ENCODE assay signal across 22 cellular contexts in genomic region chr3:138542977-138543376, GRCh38. TPM values are rescaled to one million over a fixed set of nuclear protein-coding genes. Genes with fewer than 3 reads are reported as not detected.
A peak's percentile ranks its signal among the peaks of the same experiment; 100 is the strongest.
DNase-seq lines count a peak whose midpoint lies in the region; ATAC-seq and TF ChIP-seq lines count a peak whose summit lies in the region.
"Had no signal": no experiment of that assay in that cellular context is flagged by ENCODE, and none has a peak within 500 bp of the region (broad histone marks: within the 10 kb centered on the region; RNA-seq: fewer than 3 reads in every experiment).

No MANE protein-coding gene starts in this region.

- H3K4me1 ChIP-seq in endodermal cell (ENCODE audit: control insufficient read depth, insufficient read depth, low read length) (no peaks in the 10 kb centered on the region), neuronal stem cell (ENCODE audit: control insufficient read depth in 2 of 2, insufficient read depth in 1 of 2, low read depth in 1 of 2, low read length in 2 of 2) (no peaks in the 10 kb centered on the region)
- H3K4me1 ChIP-seq: BLaER1 treated with 17β-estradiol and CSF1 and Interleukin-3, amounts not matched to agents 10 nM and 100 nM; Caco-2 had no signal

- TF ChIP-seq CTCF in endodermal cell (conservative IDR thresholded peaks at IDR 0.05) (no peak), osteocyte (IDR thresholded peaks at IDR 0.05) (no peak)

- no peak overlapping the region for H3K9ac ChIP-seq in endodermal cell (ENCODE audit: extremely low read depth, low read length, poor library complexity, severe bottlenecking)
- H3K9ac ChIP-seq in neuronal stem cell (ENCODE audit: low read depth, low read length, poor library complexity), result no peak overlapping the region
- H3K9ac ChIP-seq: BLaER1 treated with 17β-estradiol and CSF1 and Interleukin-3, amounts not matched to agents 10 nM and 100 nM had no signal

- H2AK5ac ChIP-seq in neuronal stem cell (ENCODE audit: low read depth, low read length), result no peak overlapping the region

- H3K14ac ChIP-seq in neuronal stem cell (ENCODE audit: low read length), result peak overlapping the region; percentile 56

- H3K27ac Mint-ChIP-seq in endodermal cell (no peak overlapping the region), osteocyte (ENCODE audit: unreplicated experiment) (no peak overlapping the region)
- H3K27ac Mint-ChIP-seq: B cell; CD4-positive, alpha-beta T cell; CD8-positive, alpha-beta T cell had no signal

- H2BK12ac ChIP-seq in neuronal stem cell (ENCODE audit: low read length), result no peak overlapping the region

- H2AFZ ChIP-seq in neuronal stem cell (ENCODE audit: low read length), result no peak overlapping the region

- H3K4me2 ChIP-seq in neuronal stem cell (ENCODE audit: insufficient read depth, low read length, poor library complexity, severe bottlenecking), result no peak overlapping the region
- H3K4me2 ChIP-seq: BLaER1 treated with 17β-estradiol and CSF1 and Interleukin-3, amounts not matched to agents 10 nM and 100 nM had no signal

- no peak overlapping the region for H3K18ac ChIP-seq in neuronal stem cell (ENCODE audit: low read length)

- H3K4me1 Mint-ChIP-seq in endodermal cell, result no peaks in the 10 kb centered on the region
- no peaks in the 10 kb centered on the region for H3K4me1 Mint-ChIP-seq in osteocyte (ENCODE audit: unreplicated experiment)
- H3K4me1 Mint-ChIP-seq: B cell had no signal

- H3K27me3 Mint-ChIP-seq in endodermal cell (ENCODE audit: insufficient read depth) (no peaks in the 10 kb centered on the region), osteocyte (ENCODE audit: unreplicated experiment) (no peaks in the 10 kb centered on the region)
- H3K27me3 Mint-ChIP-seq: B cell; CD4-positive, alpha-beta T cell had no signal

- no peak overlapping the region for H2BK5ac ChIP-seq in neuronal stem cell (ENCODE audit: low read length)

- DNase-seq in endodermal cell, result no peak
- no peak for DNase-seq in neuronal stem cell (ENCODE audit: low spot score)
- DNase-seq in osteocyte (ENCODE audit: extremely low spot score, unreplicated experiment), result peak; percentile 77
- no peak for DNase-seq in AG08396 (ENCODE audit: low spot score)
- no peak for DNase-seq in dermis blood vessel endothelial cell
- DNase-seq in DMS53 (lab: John Stamatoyannopoulos, UW), result no peak
- DNase-seq: 8988T; ACHN; AML-193; Caco-2; Calu3; CD4-positive, alpha-beta T cell; CD8-positive, alpha-beta T cell; DMS79; DND-41; EL; GDM1 had no signal

- ATAC-seq in HG03108 (IDR thresholded peaks at IDR 0.05; ENCODE audit: unreplicated experiment), result no peak
- ATAC-seq: CD8-positive, alpha-beta T cell; GM12878 had no signal

- H3K4me3 ChIP-seq in endodermal cell (ENCODE audit: low read length), result peak overlapping the region; percentile 23
- peak overlapping the region in 1 of 2 donors; percentile 57 for H3K4me3 ChIP-seq in neuronal stem cell (ENCODE audit: low read length in 2 of 2)
- H3K4me3 ChIP-seq: GM12878 had no signal

- H4K91ac ChIP-seq in neuronal stem cell (ENCODE audit: low read depth, low read length, poor library complexity), result no peak overlapping the region

- H4K8ac ChIP-seq in neuronal stem cell (ENCODE audit: low read depth, low read length), result no peak overlapping the region

- H3K36me3 ChIP-seq in endodermal cell (ENCODE audit: control insufficient read depth, insufficient read depth, low read length) (peaks cover 94% of the 10 kb centered on the region), neuronal stem cell (replicated peaks in 1 of 2; ENCODE audit: control insufficient read depth in 2 of 2, insufficient read depth in 2 of 2, low read length in 2 of 2) (peaks cover 5 to 17% of the 10 kb centered on the region in 2 donors)

- 97 to 100% methylated on average over 5 of the region's 5 CpGs for WGBS in endodermal cell (ENCODE audit: insufficient coverage in 1 of 2, insufficient read length in 1 of 2), 2 experiments
- WGBS in neuronal stem cell (ENCODE audit: extremely low coverage in 2 of 2, insufficient read length in 2 of 2, insufficient replicate concordance in 1 of 2), 2 donors, result no CpG with 5 or more reads among the region's 5 CpGs

- H3K9me3 ChIP-seq in endodermal cell (ENCODE audit: control insufficient read depth, low read length), result peaks cover 89% of the 10 kb centered on the region
- peaks cover 9 to 44% of the 10 kb centered on the region in 2 donors for H3K9me3 ChIP-seq in neuronal stem cell (replicated peaks in 1 of 2; ENCODE audit: control insufficient read depth in 2 of 2, insufficient read depth in 1 of 2, low read depth in 1 of 2, low read length in 2 of 2)

- H2BK120ac ChIP-seq in neuronal stem cell (ENCODE audit: low read depth, low read length), result no peak overlapping the region

- no peaks in the 10 kb centered on the region for H3K27me3 ChIP-seq in endodermal cell (ENCODE audit: control insufficient read depth, insufficient read depth, low read length, poor library complexity, severe bottlenecking)
- H3K27me3 ChIP-seq in neuronal stem cell (ENCODE audit: control insufficient read depth in 3 of 3, insufficient read depth in 3 of 3, low read depth in 1 of 3, low read length in 3 of 3), result no peaks in the 10 kb centered on the region
- H3K27me3 ChIP-seq: BLaER1 treated with 17β-estradiol and CSF1 and Interleukin-3, amounts not matched to agents 10 nM and 100 nM had no signal

- H3K36me3 Mint-ChIP-seq in endodermal cell (ENCODE audit: low read depth) (peaks cover 96% of the 10 kb centered on the region), osteocyte (ENCODE audit: unreplicated experiment) (peaks cover 62% of the 10 kb centered on the region)

- no peak overlapping the region for H2BK15ac ChIP-seq in neuronal stem cell (ENCODE audit: low read length)

- H3K4me3 Mint-ChIP-seq in endodermal cell (no peak overlapping the region), osteocyte (ENCODE audit: unreplicated experiment) (no peak overlapping the region)
- H3K4me3 Mint-ChIP-seq: B cell; CD4-positive, alpha-beta T cell; CD8-positive, alpha-beta T cell had no signal

- no peak overlapping the region for H3K4ac ChIP-seq in neuronal stem cell (ENCODE audit: low read length)

- H3K9me3 Mint-ChIP-seq in endodermal cell, result peaks cover 80% of the 10 kb centered on the region
- peaks cover 45% of the 10 kb centered on the region for H3K9me3 Mint-ChIP-seq in osteocyte (ENCODE audit: unreplicated experiment)

- H3K23ac ChIP-seq in neuronal stem cell (ENCODE audit: low read depth, low read length, poor library complexity), result peak overlapping the region; percentile 35

- H3K79me1 ChIP-seq in neuronal stem cell (ENCODE audit: low read depth, low read length), result no peaks in the 10 kb centered on the region

- H3K27ac ChIP-seq in endodermal cell (ENCODE audit: low read depth, low read length) (no peak overlapping the region), neuronal stem cell (replicated peaks; ENCODE audit: low read length) (no peak overlapping the region)
- H3K27ac ChIP-seq: BLaER1 treated with 17β-estradiol and CSF1 and Interleukin-3, amounts not matched to agents 10 nM and 100 nM; C4-2B had no signal

RNA-seq across cellular contexts. Expression of gene CEP70, which starts 51.1 kb away (rescaled TPM):
- total RNA-seq in endodermal cell (100 to 1,000 TPM; 113 to 131 TPM), osteocyte (16.0 and 16.1 TPM in 2 replicates), dermis blood vessel endothelial cell (16.9 and 18.0 TPM in 2 replicates)
- polyA plus RNA-seq in endodermal cell (2013, experiment 1 of 2), result 41.0 TPM
- 45.2 TPM for polyA plus RNA-seq in endodermal cell (2013, experiment 2 of 2)
- polyA plus RNA-seq in neuronal stem cell (2013, experiment 1 of 2), result 38.8 TPM
- 40.2 TPM for polyA plus RNA-seq in neuronal stem cell (2013, experiment 2 of 2)
